19 cellular contexts compared by ENCODE assay signal in genomic region chr3:120568624-120569023, GRCh38. TPM values are rescaled to one million over a fixed set of nuclear protein-coding genes. Genes with fewer than 3 reads are reported as not detected.
DNase-seq lines count a peak whose midpoint lies in the region; ATAC-seq and TF ChIP-seq lines count a peak whose summit lies in the region.
"Had no signal": no experiment of that assay in that cellular context is flagged by ENCODE, and none has a peak within 500 bp of the region (broad histone marks: within the 10 kb centered on the region; RNA-seq: fewer than 3 reads in every experiment).

No MANE protein-coding gene starts in this region.

- TF ChIP-seq CTCF in cardiac muscle cell (IDR thresholded peaks at IDR 0.05; ENCODE audit: low read depth, low read length), result no peak
- no peak for TF ChIP-seq CTCF in brain (conservative IDR thresholded peaks at IDR 0.05)
- no peak for TF ChIP-seq CTCF in vagina (IDR thresholded peaks at IDR 0.05)
- no peak for TF ChIP-seq CTCF in testis (IDR thresholded peaks at IDR 0.05)

- H3K27me3 Mint-ChIP-seq in brain, result no peaks in the 10 kb centered on the region

- H3K9me3 ChIP-seq in cardiac muscle cell (ENCODE audit: low read depth) (no peaks in the 10 kb centered on the region), iPS-20b (ENCODE audit: insufficient read depth, low read depth, low read length) (peaks cover 10% of the 10 kb centered on the region), vagina (no peaks in the 10 kb centered on the region), testis (no peaks in the 10 kb centered on the region)
- H3K9me3 ChIP-seq: colonic mucosa, lower lobe of right lung had no signal

- ATAC-seq in Right ventricle myocardium inferior, result no peak
- ATAC-seq in HG03039 (IDR thresholded peaks at IDR 0.05; ENCODE audit: unreplicated experiment), result no peak
- no peak for ATAC-seq in GM21576 (IDR thresholded peaks at IDR 0.05; ENCODE audit: unreplicated experiment)

- DNase-seq in cardiac muscle cell (ENCODE audit: low read depth in 1 of 2, low spot score in 1 of 2) (no peak), Right ventricle myocardium inferior (ENCODE audit: missing footprints) (no peak), vagina (ENCODE audit: extremely low spot score in 2 of 2) (no peak), testis (no peak)
- DNase-seq: activated CD4-positive, alpha-beta T cell treated with anti-CD3 and anti-CD28 coated beads for 1 hour; CD8-positive, alpha-beta memory T cell; colonic mucosa; lower lobe of right lung; NCI-H1417; NCI-H524; sigmoid colon; stimulated activated CD4-positive, alpha-beta T cell treated with anti-CD3 and anti-CD28 coated beads, Interleukin-4, amount 100 ng/mL, for 4 hours; T-helper 1 cell had no signal

- 57 to 76% methylated on average over 3 of the region's 3 CpGs for WGBS in testis, 2 donors

- peak overlapping the region in 1 of 5 experiments; percentile 53 for H3K4me3 Mint-ChIP-seq in brain
- H3K4me3 Mint-ChIP-seq: activated naive CD8-positive, alpha-beta T cell; CD8-positive, alpha-beta memory T cell; nephron had no signal

- H3K27me3 ChIP-seq in cardiac muscle cell, result no peaks in the 10 kb centered on the region
- no peaks in the 10 kb centered on the region for H3K27me3 ChIP-seq in iPS-20b (ENCODE audit: insufficient read depth, low read length)
- no peaks in the 10 kb centered on the region for H3K27me3 ChIP-seq in vagina
- no peaks in the 10 kb centered on the region for H3K27me3 ChIP-seq in testis
- H3K27me3 ChIP-seq: colonic mucosa, sigmoid colon had no signal

- H3K4me1 ChIP-seq in cardiac muscle cell (ENCODE audit: low read depth), result peaks cover 9% of the 10 kb centered on the region
- peaks cover 15% of the 10 kb centered on the region for H3K4me1 ChIP-seq in iPS-20b (ENCODE audit: insufficient read depth, low read length)
- peaks cover 24% of the 10 kb centered on the region for H3K4me1 ChIP-seq in vagina
- peaks cover 9% of the 10 kb centered on the region for H3K4me1 ChIP-seq in testis
- H3K4me1 ChIP-seq: colonic mucosa had no signal

- intact Hi-C loops in Right ventricle myocardium inferior (cut with DNase I), result no loop called here
- intact Hi-C loops in vagina (cut with DNase I), result no loop called here
- intact Hi-C loops in testis (cut with DNase I; ENCODE audit: low total_unique reads), result no loop called here

- peaks cover 40% of the 10 kb centered on the region for H3K4me1 Mint-ChIP-seq in brain

- H3K27ac Mint-ChIP-seq in brain, result peak overlapping the region in 3 of 5 experiments; percentile 90 to 91 (median 91)
- H3K27ac Mint-ChIP-seq: activated naive CD8-positive, alpha-beta T cell; CD8-positive, alpha-beta memory T cell had no signal

- H3K9ac ChIP-seq in iPS-20b (ENCODE audit: low read depth, low read length), result peak overlapping the region; percentile 63; the same call in 1 of the 2 replicates

- H3K36me3 ChIP-seq in cardiac muscle cell, result no peaks in the 10 kb centered on the region
- H3K36me3 ChIP-seq in iPS-20b (ENCODE audit: insufficient read depth, low read depth, low read length), result no peaks in the 10 kb centered on the region
- no peaks in the 10 kb centered on the region for H3K36me3 ChIP-seq in vagina
- H3K36me3 ChIP-seq in testis (ENCODE audit: low read depth, missing control alignments), result no peaks in the 10 kb centered on the region
- H3K36me3 ChIP-seq: colonic mucosa, lower lobe of right lung, sigmoid colon had no signal

- peaks cover 6 to 9% (median 7%) of the 10 kb centered on the region in 5 experiments for H3K9me3 Mint-ChIP-seq in brain
- H3K9me3 Mint-ChIP-seq: CD8-positive, alpha-beta memory T cell had no signal

- H3K27ac ChIP-seq in cardiac muscle cell, result peak overlapping the region; percentile 70
- H3K27ac ChIP-seq in iPS-20b (ENCODE audit: low read length), result peak overlapping the region; percentile 74
- peak overlapping the region; percentile 2 for H3K27ac ChIP-seq in vagina
- H3K27ac ChIP-seq in testis, result no peak overlapping the region
- H3K27ac ChIP-seq: colonic mucosa, lower lobe of right lung had no signal

- TF ChIP-seq POLR2A in vagina (IDR thresholded peaks at IDR 0.05) (no peak), testis (IDR thresholded peaks at IDR 0.05) (no peak)

- no peaks in the 10 kb centered on the region for H3K36me3 Mint-ChIP-seq in brain
- H3K36me3 Mint-ChIP-seq: activated naive CD8-positive, alpha-beta T cell; CD8-positive, alpha-beta memory T cell had no signal

- H3K4me3 ChIP-seq in cardiac muscle cell (no peak overlapping the region), iPS-20b (ENCODE audit: low read length) (peak overlapping the region; percentile 8; the same call in 1 of the 2 replicates), vagina (no peak overlapping the region), testis (no peak overlapping the region)
- H3K4me3 ChIP-seq: colonic mucosa, lower lobe of right lung, sigmoid colon had no signal

RNA-seq across cellular contexts. Expression of gene NDUFB4, which starts 27.5 kb away (rescaled TPM):
- total RNA-seq in cardiac muscle cell, result 67.0 and 133 TPM in 2 replicates
- polyA plus RNA-seq in cardiac muscle cell, result 396 and 420 TPM in 2 replicates
- total RNA-seq in Right ventricle myocardium inferior, result 629 TPM
- polyA plus RNA-seq in brain (ENCODE audit: insufficient read depth, low read depth, low replicate concordance), result 350 TPM
- total RNA-seq in vagina, result 82.5 TPM
- 100 to 1,000 TPM; 113 to 117 TPM for total RNA-seq in testis
- 279 TPM for polyA plus RNA-seq in testis (ENCODE audit: insufficient read depth, low read depth, low replicate concordance)

Comparison
In these comparisons a context has a peak if more than half of its experiments do, and no peak if none do; other contexts are left out.
1. H3K27ac ChIP-seq: peak in cardiac muscle cell (single experiment), iPS-20b (single experiment) and vagina (single experiment); none in testis (0 of 2).